8 cellular contexts compared by ENCODE assay signal in the genomic region with DNA sequence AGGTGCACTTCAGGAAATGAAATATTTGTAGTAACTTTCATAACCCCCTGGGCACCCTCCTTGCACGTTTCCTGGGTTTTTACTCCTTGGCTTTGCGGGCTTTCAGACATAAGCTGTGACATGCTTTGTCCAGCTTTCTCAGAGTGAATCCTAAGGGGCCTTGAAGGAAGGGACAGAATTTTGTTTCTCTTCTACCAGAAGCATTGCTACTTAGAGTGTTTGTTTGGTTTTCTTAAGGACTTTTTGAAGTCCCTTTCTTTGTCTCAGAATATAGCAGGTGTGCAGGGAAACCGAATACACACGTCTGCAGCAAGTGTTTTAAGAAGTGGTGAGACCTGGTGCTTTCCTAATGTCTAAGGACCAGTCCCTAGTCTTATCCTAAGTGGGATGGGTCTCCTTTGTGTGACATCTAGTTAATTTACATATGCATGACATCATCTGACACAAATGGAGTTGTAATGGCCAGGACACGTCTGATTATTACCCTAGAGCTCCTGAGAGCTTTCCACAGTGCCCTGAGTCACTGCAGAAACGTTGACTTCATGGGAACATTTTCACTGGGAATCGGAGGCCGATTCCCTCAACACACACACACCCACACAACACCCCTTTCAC. TPM values are rescaled to one million over a fixed set of nuclear protein-coding genes. Genes with fewer than 3 reads are reported as not detected.
DNase-seq lines count a peak whose midpoint lies in the region; ATAC-seq and TF ChIP-seq lines count a peak whose summit lies in the region.

No MANE protein-coding gene starts in this region.

- H3K9me3 ChIP-seq in right lobe of liver (no peaks in the 10 kb centered on the region), thymus (ENCODE audit: control insufficient read depth) (no peaks in the 10 kb centered on the region)

- H3K36me3 Mint-ChIP-seq in MCF 10A (ENCODE audit: insufficient read depth, unreplicated experiment): no peaks in the 10 kb centered on the region

- TF ChIP-seq CTCF in MCF 10A (IDR thresholded peaks at IDR 0.05; ENCODE audit: unreplicated experiment) (no peak), right lobe of liver (IDR thresholded peaks at IDR 0.05) (no peak)

- intact Hi-C loops in MCF 10A (cut with micrococcal nuclease): no loop called here
- intact Hi-C loops in right lobe of liver (cut with DNase I): no loop called here

- H3K36me3 ChIP-seq in right lobe of liver (no peaks in the 10 kb centered on the region), thymus (ENCODE audit: control insufficient read depth, insufficient read depth) (no peaks in the 10 kb centered on the region)

- H3K27ac ChIP-seq in right lobe of liver: no peak overlapping the region
- H3K27ac ChIP-seq in thymus (ENCODE audit: low read depth): no peak overlapping the region

- TF ChIP-seq POLR2A in right lobe of liver (IDR thresholded peaks at IDR 0.05): no peak

- H3K27me3 Mint-ChIP-seq in MCF 10A (ENCODE audit: insufficient read depth, unreplicated experiment): no peaks in the 10 kb centered on the region

- 50% methylated on average over 8 of the region's 8 CpGs for WGBS in right lobe of liver (ENCODE audit: insufficient coverage, low coverage, low lambda C conversion rate, missing lambda C conversion rate)
- 45% methylated on average over 8 of the region's 8 CpGs for WGBS in thymus

- DNase-seq in MCF 10A (ENCODE audit: unreplicated experiment) (no peak), right lobe of liver (no peak), ecto neural progenitor cell (ENCODE audit: low spot score) (no peak), 8988T (no peak)

- no peak overlapping the region for H3K27ac Mint-ChIP-seq in MCF 10A (ENCODE audit: low read depth, unreplicated experiment)

- H3K4me1 ChIP-seq in right lobe of liver: no peaks in the 10 kb centered on the region
- H3K4me1 ChIP-seq in thymus (ENCODE audit: control insufficient read depth, insufficient read depth, low read length): peaks cover 2% of the 10 kb centered on the region

- H3K27me3 ChIP-seq in right lobe of liver (no peaks in the 10 kb centered on the region), thymus (ENCODE audit: control insufficient read depth, insufficient read depth) (peaks cover 4% of the 10 kb centered on the region)

- no TSS peak for BruUV-seq in MCF 10A (replicated peaks; lab: Mats Ljungman, UMichigan)

- H3K4me1 Mint-ChIP-seq in MCF 10A (ENCODE audit: insufficient read depth, unreplicated experiment): no peaks in the 10 kb centered on the region

- peak; percentile 34 for ATAC-seq in GM18907 (IDR thresholded peaks at IDR 0.05; ENCODE audit: unreplicated experiment)
- ATAC-seq in HG03175 (IDR thresholded peaks at IDR 0.05; ENCODE audit: unreplicated experiment): peak; percentile 6
- peak in 2 of 4 donors; percentile 19 to 54 for ATAC-seq in right lobe of liver
- ATAC-seq in HG03378 (IDR thresholded peaks at IDR 0.05; ENCODE audit: unreplicated experiment): no peak

- CTCF ChIA-PET in MCF 10A (lab: Yijun Ruan, JAX): interaction anchor here (1.0 kb wide), 1 partner anchor 15 kb away, joined by 3 read pairs; no protein-coding TSS in a partner anchor

- H3K4me3 ChIP-seq in right lobe of liver (peak overlapping the region; percentile 58 to 64 (median 61)), thymus (ENCODE audit: low read length) (peak overlapping the region; percentile 67)

- no peaks in the 10 kb centered on the region for H3K9me3 Mint-ChIP-seq in MCF 10A (ENCODE audit: unreplicated experiment)

- POLR2A ChIA-PET in MCF 10A (lab: Yijun Ruan, JAX): no interaction called here

- H3K4me3 Mint-ChIP-seq in MCF 10A (ENCODE audit: unreplicated experiment): peak overlapping the region; percentile 62

RNA-seq across cellular contexts. Expression of gene FAM149A, which starts 1.3 kb away (rescaled TPM):
- total RNA-seq in MCF 10A (2022): 0.79 and 1.3 TPM in 2 replicates
- 10 to 100 TPM; 19.8 to 33.1 (median 23.0) TPM for total RNA-seq in right lobe of liver
- polyA plus RNA-seq in thymus: 1.9 TPM

RNA-seq across cellular contexts. Expression of gene TLR3, which starts 36.9 kb away (rescaled TPM):
- total RNA-seq in MCF 10A (2022) (6.5 and 8.2 TPM in 2 replicates), right lobe of liver (10 to 100 TPM in 2 of 6 experiments, 1 to 10 TPM in 4; 6.8 to 14.9 (median 9.2) TPM)
- 1.7 TPM for polyA plus RNA-seq in thymus
